Comparison of ENCODE assay signal across 18 cellular contexts in the genomic region with DNA sequence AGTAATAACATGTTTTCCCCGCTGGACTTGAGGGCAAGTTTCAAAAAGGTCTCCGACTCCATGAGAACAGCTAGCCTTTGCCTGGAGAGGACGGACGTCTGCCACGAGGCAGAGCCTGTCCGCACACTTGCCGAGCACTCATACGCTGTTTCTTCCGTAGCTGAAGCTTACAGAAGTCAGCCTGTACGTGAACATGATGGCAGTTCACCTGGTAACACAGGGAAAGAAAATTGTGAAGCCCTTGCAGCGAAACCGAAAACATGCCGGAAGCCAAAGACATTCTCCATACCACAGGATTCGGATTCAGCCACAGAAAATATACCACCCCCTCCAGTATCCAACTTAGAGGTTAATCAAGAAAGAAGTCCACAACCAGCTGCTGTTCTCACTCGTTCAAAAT. TPM values are rescaled to one million over a fixed set of nuclear protein-coding genes. Genes with fewer than 3 reads are reported as not detected.
A peak's percentile ranks its signal among the peaks of the same experiment; 100 is the strongest.
DNase-seq lines count a peak whose midpoint lies in the region; ATAC-seq and TF ChIP-seq lines count a peak whose summit lies in the region.
"Had no signal": no experiment of that assay in that cellular context is flagged by ENCODE, and none has a peak within 500 bp of the region (broad histone marks: within the 10 kb centered on the region; RNA-seq: fewer than 3 reads in every experiment).

No MANE protein-coding gene starts in this region.

- H3K9me3 Mint-ChIP-seq in mesothelial cell of epicardium (no peaks in the 10 kb centered on the region), T-cell (no peaks in the 10 kb centered on the region)
- no peaks in the 10 kb centered on the region for H3K9me3 Mint-ChIP-seq in CD4-positive, alpha-beta T cell
- H3K9me3 Mint-ChIP-seq: activated CD8-positive, alpha-beta T cell treated with anti-CD3 and anti-CD28 coated beads for 36 hours; T-helper 1 cell treated with Interleukin-12 subunit alpha and Interleukin-12 subunit beta and Interleukin-4 antibody, amounts not matched to agents 30 μg/mL and 1 μg/mL, for 36 hours had no signal

- H2BK120ac ChIP-seq in IMR-90 (ENCODE audit: low read depth, low read length), result peak overlapping the region; percentile 94

- H3K9me1 ChIP-seq in IMR-90 (ENCODE audit: insufficient read depth, low read length), result peaks cover 12% of the 10 kb centered on the region

- 94% methylated on average over 9 of the region's 15 CpGs; no CpG with 5 or more reads in 1 of the 2 experiments for WGBS in IMR-90 (ENCODE audit: extremely low coverage in 2 of 2, insufficient read length in 1 of 2), 2 experiments
- 62% methylated on average over 15 of the region's 15 CpGs for WGBS in esophagus muscularis mucosa

- peak overlapping the region; percentile 21; the same call in 1 of the 2 replicates for H3K9ac ChIP-seq in IMR-90 (ENCODE audit: low read depth, low read length)
- peak overlapping the region; percentile 6 to 22 for H3K9ac ChIP-seq in stomach smooth muscle (ENCODE audit: low read length in 2 of 2)

- no peak for DNase-seq in IMR-90
- no peak for DNase-seq in esophagus muscularis mucosa (ENCODE audit: extremely low spot score)
- DNase-seq in mesothelial cell of epicardium (ENCODE audit: low spot score in 2 of 2, unreplicated experiment in 2 of 2), result no peak
- DNase-seq in AML-193 (lab: John Stamatoyannopoulos, UW), result no peak
- no peak for DNase-seq in CD4-positive, alpha-beta T cell
- no peak for DNase-seq in effector CD4-positive, alpha-beta T cell
- DNase-seq in T-cell, result no peak
- DNase-seq: activated CD8-positive, alpha-beta T cell treated with anti-CD3 and anti-CD28 coated beads for 36 hours; amniotic stem cell; COR-L47; GDM1; Kasumi-1; stimulated activated CD4-positive, alpha-beta T cell treated with anti-CD3 and anti-CD28 coated beads, Interleukin-12 subunit alpha, Interleukin-12 subunit beta, amount 100 ng/mL, for 4 hours; stimulated activated naive CD4-positive, alpha-beta T cell; WERI-Rb-1 had no signal

- in situ Hi-C loops in IMR-90 (cut with MboI; ENCODE audit: low sequenced_read_pairs), result loop anchor here (5.0 kb wide), 1 partner anchor 131 kb away; no protein-coding TSS in a partner anchor

- peak overlapping the region; percentile 91 for H2BK20ac ChIP-seq in IMR-90 (ENCODE audit: low read depth, low read length)

- H4K91ac ChIP-seq in IMR-90 (ENCODE audit: insufficient read depth, low read depth, low read length), result peak overlapping the region; percentile 95

- H3K36me3 ChIP-seq in IMR-90 (ENCODE audit: control insufficient read depth, insufficient read depth, low read length) (peaks cover 47% of the 10 kb centered on the region), esophagus muscularis mucosa (peaks cover 11 to 62% (median 40%) of the 10 kb centered on the region in 4 donors), stomach smooth muscle (ENCODE audit: control insufficient read depth in 2 of 2, insufficient read depth in 2 of 2, low read length in 2 of 2) (peaks cover 25 to 34% of the 10 kb centered on the region in 2 donors)

- TF ChIP-seq RAD21 in IMR-90 (IDR thresholded peaks at IDR 0.05; ENCODE audit: low read length), result no peak

- H3K9me3 ChIP-seq in IMR-90 (ENCODE audit: control insufficient read depth, insufficient read depth, low read length) (no peaks in the 10 kb centered on the region), esophagus muscularis mucosa (no peaks in the 10 kb centered on the region), stomach smooth muscle (ENCODE audit: control insufficient read depth in 2 of 2, low read length in 2 of 2) (no peaks in the 10 kb centered on the region)
- H3K9me3 ChIP-seq in CD4-positive, alpha-beta T cell (ENCODE audit: control insufficient read depth, low read length), result no peaks in the 10 kb centered on the region

- intact Hi-C loops in IMR-90 (cut with micrococcal nuclease) (loop anchor here (2.0 kb wide), 1 partner anchor 36 kb away; no protein-coding TSS in a partner anchor), esophagus muscularis mucosa (cut with DNase I) (no loop called here)
- intact Hi-C loops in CD4-positive, alpha-beta T cell (cut with DNase I, micrococcal nuclease), result no loop called here

- H3K4me1 ChIP-seq in IMR-90 (ENCODE audit: control insufficient read depth, insufficient read depth, low read length) (peaks cover 34% of the 10 kb centered on the region), esophagus muscularis mucosa (peaks cover 51 to 87% (median 70%) of the 10 kb centered on the region in 4 donors), stomach smooth muscle (ENCODE audit: control insufficient read depth, insufficient read depth, low read length) (peaks cover 39% of the 10 kb centered on the region)

- H3K14ac ChIP-seq in IMR-90 (replicated peaks; ENCODE audit: low read depth, low read length), result peak overlapping the region; percentile 88

- peak overlapping the region; percentile 99 for H4K5ac ChIP-seq in IMR-90 (ENCODE audit: low read depth, low read length)

- no peak overlapping the region for H2AK9ac ChIP-seq in IMR-90 (replicated peaks; ENCODE audit: low read depth, low read length, poor library complexity)

- POLR2A ChIA-PET in IMR-90 (lab: Charles Lee; ENCODE audit: unreplicated experiment) (no interaction called here), T-cell (lab: Charles Lee) (interaction anchor here (0.6 to 0.7 kb wide), 2 partner anchors 66 to 1285 kb away, joined by 3 read pairs; no protein-coding TSS in a partner anchor)
- POLR2A ChIA-PET in CD4-positive, alpha-beta T cell (lab: Charles Lee), result interaction anchor here (0.7 kb wide), 1 partner anchor 136 kb away, joined by 3 read pairs; no protein-coding TSS in a partner anchor

- no peak overlapping the region for H3K4me2 ChIP-seq in IMR-90 (ENCODE audit: low read depth, low read length)

- H3K23ac ChIP-seq in IMR-90 (ENCODE audit: low read depth, low read length), result peak overlapping the region; percentile 88; the same call in 1 of the 2 replicates

- no peak overlapping the region for H3K56ac ChIP-seq in IMR-90 (ENCODE audit: extremely low read depth, insufficient read depth, low read length)

- H4K8ac ChIP-seq in IMR-90 (ENCODE audit: low read depth in 2 of 2, low read length in 2 of 2), result peak overlapping the region; percentile 88 to 94

- H2AK5ac ChIP-seq in IMR-90 (ENCODE audit: low read depth, low read length), result peak overlapping the region; percentile 99

- BruUV-seq in IMR-90 (replicated peaks; lab: Mats Ljungman, UMichigan), result no TSS peak

- no peak for TF ChIP-seq EP300 in esophagus muscularis mucosa (IDR thresholded peaks at IDR 0.05)

- peak overlapping the region; percentile 99 for H2BK5ac ChIP-seq in IMR-90 (ENCODE audit: low read depth, low read length, poor library complexity, severe bottlenecking)

- TF ChIP-seq POLR2A in IMR-90 (IDR thresholded peaks at IDR 0.05; ENCODE audit: low read depth, low read length), result no peak
- no peak for TF ChIP-seq POLR2A in esophagus muscularis mucosa (IDR thresholded peaks at IDR 0.05; ENCODE audit: low read depth)

- no peak overlapping the region for H2AFZ ChIP-seq in IMR-90 (replicated peaks; ENCODE audit: low read length, poor library complexity)

- H3K79me1 ChIP-seq in IMR-90 (ENCODE audit: low read depth in 1 of 2, low read length in 2 of 2), result peaks cover 52 to 84% of the 10 kb centered on the region in 2 experiments

- no peaks in the 10 kb centered on the region; the same call in 1 of the 2 replicates for H4K20me1 ChIP-seq in IMR-90 (ENCODE audit: insufficient read depth, low read length)

- H3K27me3 Mint-ChIP-seq in mesothelial cell of epicardium (ENCODE audit: low read depth) (no peaks in the 10 kb centered on the region), T-cell (no peaks in the 10 kb centered on the region)
- no peaks in the 10 kb centered on the region for H3K27me3 Mint-ChIP-seq in CD4-positive, alpha-beta T cell
- H3K27me3 Mint-ChIP-seq: activated CD8-positive, alpha-beta T cell treated with anti-CD3 and anti-CD28 coated beads for 36 hours had no signal

- H3K4me1 Mint-ChIP-seq in mesothelial cell of epicardium, result peaks cover 28% of the 10 kb centered on the region
- peaks cover 23% of the 10 kb centered on the region for H3K4me1 Mint-ChIP-seq in CD4-positive, alpha-beta T cell (ENCODE audit: low read depth)
- peaks cover 22 to 36% (median 30%) of the 10 kb centered on the region in 3 donors for H3K4me1 Mint-ChIP-seq in T-cell

- H3K4me3 ChIP-seq in IMR-90 (ENCODE audit: insufficient read depth, low read depth, low read length), result no peak overlapping the region
- H3K4me3 ChIP-seq in esophagus muscularis mucosa, result peak overlapping the region; percentile 19 to 28 (median 22)
- peak overlapping the region; percentile 60 to 62 for H3K4me3 ChIP-seq in stomach smooth muscle (ENCODE audit: low read length in 2 of 2)

- H3K27ac Mint-ChIP-seq in mesothelial cell of epicardium (peak overlapping the region; percentile 72), T-cell (no peak overlapping the region)
- H3K27ac Mint-ChIP-seq in CD4-positive, alpha-beta T cell, result no peak overlapping the region
- H3K27ac Mint-ChIP-seq: activated CD8-positive, alpha-beta T cell treated with anti-CD3 and anti-CD28 coated beads for 36 hours; T-helper 1 cell treated with Interleukin-12 subunit alpha and Interleukin-12 subunit beta and Interleukin-4 antibody, amounts not matched to agents 30 μg/mL and 1 μg/mL, for 36 hours had no signal

- H3K27me3 ChIP-seq in IMR-90 (ENCODE audit: control insufficient read depth, insufficient read depth, low read length) (no peaks in the 10 kb centered on the region), esophagus muscularis mucosa (no peaks in the 10 kb centered on the region), stomach smooth muscle (ENCODE audit: control insufficient read depth in 1 of 2, insufficient read depth in 2 of 2, low read length in 2 of 2) (no peaks in the 10 kb centered on the region)
- H3K27me3 ChIP-seq in CD4-positive, alpha-beta T cell (ENCODE audit: control insufficient read depth, insufficient read depth, low read length), result no peaks in the 10 kb centered on the region

- CTCF ChIA-PET in IMR-90 (lab: Yijun Ruan, JAX) (interaction anchor here (1.3 to 1.6 kb wide), 4 partner anchors 10 to 82 kb away, joined by 4 to 9 read pairs (median 5); no protein-coding TSS in a partner anchor), T-cell (lab: Charles Lee) (interaction anchor here (0.7 to 3.4 kb wide), 15 partner anchors 9 to 141 kb away, joined by 3 to 31 read pairs (median 6); no protein-coding TSS in a partner anchor)
- CTCF ChIA-PET in CD4-positive, alpha-beta T cell (lab: Charles Lee), result interaction anchor here (1.4 to 3.8 kb wide), 5 partner anchors 12 to 212 kb away, joined by 4 to 21 read pairs (median 20); a partner anchor contains a TSS

- H3K36me3 Mint-ChIP-seq in mesothelial cell of epicardium, result peaks cover 49% of the 10 kb centered on the region
- H3K36me3 Mint-ChIP-seq in CD4-positive, alpha-beta T cell (ENCODE audit: low read depth), result peaks cover 86% of the 10 kb centered on the region
- peaks cover 54% of the 10 kb centered on the region for H3K36me3 Mint-ChIP-seq in T-cell

- dilution Hi-C loops in IMR-90 (cut with HindIII; ENCODE audit: low sequenced_read_pairs, unreplicated experiment), result no loop called here

- H3K4me3 Mint-ChIP-seq in mesothelial cell of epicardium (no peak overlapping the region), T-cell (no peak overlapping the region)
- H3K4me3 Mint-ChIP-seq in CD4-positive, alpha-beta T cell, result no peak overlapping the region
- H3K4me3 Mint-ChIP-seq: activated CD8-positive, alpha-beta T cell treated with anti-CD3 and anti-CD28 coated beads for 36 hours; T-helper 1 cell treated with Interleukin-12 subunit alpha and Interleukin-12 subunit beta and Interleukin-4 antibody, amounts not matched to agents 30 μg/mL and 1 μg/mL, for 36 hours had no signal

- no peak for TF ChIP-seq CTCF in IMR-90 (conservative IDR thresholded peaks at IDR 0.05; ENCODE audit: low read depth, low read length)
- no peak for TF ChIP-seq CTCF in esophagus muscularis mucosa (IDR thresholded peaks at IDR 0.05)
- TF ChIP-seq CTCF in mesothelial cell of epicardium (IDR thresholded peaks at IDR 0.05; ENCODE audit: unreplicated experiment), result no peak
- no peak for TF ChIP-seq CTCF in CD4-positive, alpha-beta T cell (IDR thresholded peaks at IDR 0.05)

- H3K27ac ChIP-seq in IMR-90 (ENCODE audit: insufficient read depth, low read length), result peak overlapping the region; percentile 97
- H3K27ac ChIP-seq in esophagus muscularis mucosa (replicated peaks in 1 of 4), result peak overlapping the region; percentile 80 to 86 (median 82)
- H3K27ac ChIP-seq in stomach smooth muscle (ENCODE audit: low read length), result peak overlapping the region; percentile 80
- no peak overlapping the region for H3K27ac ChIP-seq in CD4-positive, alpha-beta T cell (ENCODE audit: low read depth, low read length)
- H3K27ac ChIP-seq: RWPE1, WERI-Rb-1 had no signal

- peak overlapping the region; percentile 96; the same call in 2 of the 3 replicates for H2BK15ac ChIP-seq in IMR-90 (ENCODE audit: low read depth, low read length)

- peak overlapping the region; percentile 97 for H3K4ac ChIP-seq in IMR-90 (ENCODE audit: low read depth, low read length)

- H3K18ac ChIP-seq in IMR-90 (ENCODE audit: low read depth, low read length), result peak overlapping the region; percentile 100

- ATAC-seq in IMR-90 (ENCODE audit: low read depth) (no peak), T-cell (replicated peaks in 1 of 4) (no peak)
- no peak for ATAC-seq in CD4-positive, alpha-beta T cell (ENCODE audit: poor library complexity)
- ATAC-seq: activated CD8-positive, alpha-beta T cell treated with anti-CD3 and anti-CD28 coated beads for 36 hours had no signal

RNA-seq across cellular contexts. Expression of a gene that starts 43.9 kb away (rescaled TPM):
- 14.0 and 22.5 TPM in 2 replicates for total RNA-seq in IMR-90 (2012; rRNA removed)
- polyA plus RNA-seq in IMR-90 (2012; rRNA removed), result 4.4 and 6.1 TPM in 2 replicates
- 0.53 and 0.65 TPM in 2 replicates for polyA plus RNA-seq in IMR-90 (2012; cell fraction: cytosol; rRNA removed)
- polyA plus RNA-seq in IMR-90 (2012; cell fraction: nucleus; rRNA removed; ENCODE audit: low replicate concordance), result 2.9 and 24.7 TPM in 2 replicates
- total RNA-seq in esophagus muscularis mucosa, result 10 to 100 TPM in 3 of 4 donors, 1 to 10 TPM in 1; 9.1 to 12.8 (median 10.6) TPM
- total RNA-seq in mesothelial cell of epicardium, result 14.5 to 15.5 TPM (median 15.5 TPM) in 3 replicates
- total RNA-seq in CD4-positive, alpha-beta T cell, result 10 to 100 TPM; 96.1 to 96.4 TPM
- 10 to 100 TPM; 52.7 to 80.0 (median 62.6) TPM for total RNA-seq in T-cell
